23 cellular contexts compared by ENCODE assay signal in genomic region chr11:28099715-28100114, GRCh38. TPM values are rescaled to one million over a fixed set of nuclear protein-coding genes. Genes with fewer than 3 reads are reported as not detected.
DNase-seq lines count a peak whose midpoint lies in the region; ATAC-seq, FAIRE-seq and TF ChIP-seq lines count a peak whose summit lies in the region.
"Had no signal": no experiment of that assay in that cellular context is flagged by ENCODE, and none has a peak within 500 bp of the region (broad histone marks: within the 10 kb centered on the region; RNA-seq: fewer than 3 reads in every experiment).

No MANE protein-coding gene starts in this region.

- H3K27ac Mint-ChIP-seq in T-helper 2 cell treated with Interferon-gamma antibody and Interleukin-4, amounts not matched to agents 5 μg/mL and 100 μg/mL, for 36 hours = peak overlapping the region; percentile 55
- H3K27ac Mint-ChIP-seq in T-helper 17 cell = peak overlapping the region; percentile 76
- H3K27ac Mint-ChIP-seq in activated CD4-positive, alpha-beta memory T cell treated with anti-CD3 and anti-CD28 coated beads for 36 hours = no peak overlapping the region

- H3K36me3 Mint-ChIP-seq in T-helper 2 cell treated with Interferon-gamma antibody and Interleukin-4, amounts not matched to agents 5 μg/mL and 100 μg/mL, for 36 hours (ENCODE audit: low read depth) = peaks cover 30% of the 10 kb centered on the region
- peaks cover 5% of the 10 kb centered on the region for H3K36me3 Mint-ChIP-seq in T-helper 17 cell (ENCODE audit: low read depth)
- H3K36me3 Mint-ChIP-seq in activated CD4-positive, alpha-beta memory T cell treated with anti-CD3 and anti-CD28 coated beads for 36 hours = peaks cover 14% of the 10 kb centered on the region
- H3K36me3 Mint-ChIP-seq: CD8-positive, alpha-beta memory T cell had no signal

- H3K4me1 ChIP-seq in mucosa of descending colon (ENCODE audit: low read depth) = peaks cover 2% of the 10 kb centered on the region
- H3K4me1 ChIP-seq: BLaER1 treated with 17β-estradiol and CSF1 and Interleukin-3, amounts not matched to agents 10 nM and 100 nM had no signal

- H3K27me3 Mint-ChIP-seq in T-helper 2 cell treated with Interferon-gamma antibody and Interleukin-4, amounts not matched to agents 5 μg/mL and 100 μg/mL, for 36 hours (ENCODE audit: low read depth) = no peaks in the 10 kb centered on the region
- no peaks in the 10 kb centered on the region for H3K27me3 Mint-ChIP-seq in T-helper 17 cell
- H3K27me3 Mint-ChIP-seq in activated CD4-positive, alpha-beta memory T cell treated with anti-CD3 and anti-CD28 coated beads for 36 hours = no peaks in the 10 kb centered on the region
- H3K27me3 Mint-ChIP-seq: CD8-positive, alpha-beta memory T cell had no signal

- TF ChIP-seq CTCF in mucosa of descending colon (IDR thresholded peaks at IDR 0.05) = no peak

- H3K36me3 ChIP-seq in mucosa of descending colon (ENCODE audit: low read depth) = no peaks in the 10 kb centered on the region

- DNase-seq in T-helper 2 cell treated with Interferon-gamma antibody and Interleukin-4, amounts not matched to agents 5 μg/mL and 100 μg/mL, for 36 hours (ENCODE audit: low spot score) = no peak
- DNase-seq in T-helper 2 cell (no peak), H54 (ENCODE audit: insufficient read length, low spot score) (no peak), T-helper 17 cell (no peak), mucosa of descending colon (no peak), OCI-M1 (lab: John Stamatoyannopoulos, UW) (no peak), KG1 (lab: John Stamatoyannopoulos, UW) (no peak)
- DNase-seq in activated CD4-positive, alpha-beta memory T cell treated with anti-CD3 and anti-CD28 coated beads for 36 hours = no peak
- DNase-seq: CD8-positive, alpha-beta memory T cell; DMS53; GDM1; H7; NCI-H1694; NCI-H2081; NCI-H2171; NCI-H345; NCI-H524; NCI-H774 had no signal

- ATAC-seq in T-helper 17 cell (no peak), mucosa of descending colon (peak; percentile 36)
- ATAC-seq: Right ventricle myocardium inferior had no signal

- H3K9me3 ChIP-seq in T-helper 17 cell (ENCODE audit: control insufficient read depth, low read length, poor library complexity, severe bottlenecking) = no peaks in the 10 kb centered on the region
- H3K9me3 ChIP-seq in mucosa of descending colon = no peaks in the 10 kb centered on the region
- H3K9me3 ChIP-seq: BLaER1 treated with 17β-estradiol and CSF1 and Interleukin-3, amounts not matched to agents 10 nM and 100 nM; SJSA1 had no signal

- H3K4me1 Mint-ChIP-seq in T-helper 2 cell treated with Interferon-gamma antibody and Interleukin-4, amounts not matched to agents 5 μg/mL and 100 μg/mL, for 36 hours (ENCODE audit: low read depth) = peaks cover 28% of the 10 kb centered on the region
- peaks cover 20% of the 10 kb centered on the region for H3K4me1 Mint-ChIP-seq in T-helper 17 cell
- H3K4me1 Mint-ChIP-seq in activated CD4-positive, alpha-beta memory T cell treated with anti-CD3 and anti-CD28 coated beads for 36 hours (ENCODE audit: low read depth) = peaks cover 3% of the 10 kb centered on the region

- no peak overlapping the region for H3K4me3 Mint-ChIP-seq in T-helper 2 cell treated with Interferon-gamma antibody and Interleukin-4, amounts not matched to agents 5 μg/mL and 100 μg/mL, for 36 hours
- no peak overlapping the region for H3K4me3 Mint-ChIP-seq in T-helper 17 cell
- H3K4me3 Mint-ChIP-seq in activated CD4-positive, alpha-beta memory T cell treated with anti-CD3 and anti-CD28 coated beads for 36 hours = no peak overlapping the region
- H3K4me3 Mint-ChIP-seq: CD8-positive, alpha-beta memory T cell had no signal

- no peaks in the 10 kb centered on the region for H3K9me3 Mint-ChIP-seq in T-helper 2 cell treated with Interferon-gamma antibody and Interleukin-4, amounts not matched to agents 5 μg/mL and 100 μg/mL, for 36 hours
- no peaks in the 10 kb centered on the region for H3K9me3 Mint-ChIP-seq in activated CD4-positive, alpha-beta memory T cell treated with anti-CD3 and anti-CD28 coated beads for 36 hours
- H3K9me3 Mint-ChIP-seq: CD8-positive, alpha-beta memory T cell had no signal

- POLR2A ChIA-PET in activated CD4-positive, alpha-beta memory T cell treated with anti-CD3 and anti-CD28 coated beads for 36 hours (lab: Charles Lee) = no interaction called here

- TF ChIP-seq POLR2A in H54 (IDR thresholded peaks at IDR 0.05; ENCODE audit: low read depth, low read length) = no peak

- CTCF ChIA-PET in activated CD4-positive, alpha-beta memory T cell treated with anti-CD3 and anti-CD28 coated beads for 36 hours (lab: Charles Lee) = no interaction called here

- H3K4me3 ChIP-seq in mucosa of descending colon = no peak overlapping the region
- H3K4me3 ChIP-seq: BLaER1 treated with 17β-estradiol and CSF1 and Interleukin-3, amounts not matched to agents 10 nM and 100 nM; SJSA1 had no signal

- intact Hi-C loops in mucosa of descending colon (cut with DNase I, micrococcal nuclease) = no loop called here
- intact Hi-C loops in activated CD4-positive, alpha-beta memory T cell treated with anti-CD3 and anti-CD28 coated beads for 36 hours (cut with micrococcal nuclease) = no loop called here

- FAIRE-seq in H54 (lab: Jason Lieb, UNC) = peak; percentile 48
- FAIRE-seq: D721Med, RCC 7860 had no signal

RNA-seq across cellular contexts. Expression of gene KIF18A, which starts 8.2 kb away (rescaled TPM):
- total RNA-seq in T-helper 17 cell (1 to 10 TPM; 5.3 to 8.9 TPM), mucosa of descending colon (1 to 10 TPM; 1.9 to 4.3 (median 2.5) TPM)
- 10 to 100 TPM; 26.4 to 27.3 TPM for total RNA-seq in activated CD4-positive, alpha-beta memory T cell treated with anti-CD3 and anti-CD28 coated beads for 36 hours

RNA-seq across cellular contexts. Expression of gene METTL15, which starts 8.5 kb away (rescaled TPM):
- 1 to 10 TPM; 9.4 to 9.5 TPM for total RNA-seq in T-helper 17 cell
- total RNA-seq in mucosa of descending colon = 10 to 100 TPM; 16.4 to 23.2 (median 17.1) TPM
- 10 to 100 TPM; 18.0 to 19.7 TPM for total RNA-seq in activated CD4-positive, alpha-beta memory T cell treated with anti-CD3 and anti-CD28 coated beads for 36 hours
